Comparison of ENCODE assay signal across 39 cellular contexts in the genomic region with DNA sequence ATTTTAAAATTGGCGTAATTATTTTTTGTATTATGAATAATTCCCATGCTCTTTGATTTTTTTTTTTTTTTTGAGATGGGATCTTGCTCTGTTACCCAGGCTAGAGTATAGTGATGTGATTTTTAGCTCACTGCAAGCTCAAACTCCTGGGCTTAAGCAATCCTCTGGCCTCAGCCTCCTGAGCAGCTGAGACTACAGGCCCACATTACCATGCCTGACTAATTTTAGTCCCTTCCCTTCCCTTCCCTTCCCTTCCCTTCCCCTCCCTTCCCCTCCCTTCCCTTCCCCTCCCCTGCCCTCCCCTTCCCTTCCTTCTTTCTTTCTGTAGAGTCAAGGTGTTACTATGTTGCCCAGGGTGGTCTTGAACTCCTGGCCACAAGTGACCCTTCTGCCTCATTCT. TPM values are rescaled to one million over a fixed set of nuclear protein-coding genes. Genes with fewer than 3 reads are reported as not detected.
"Had no signal": no experiment of that assay in that cellular context is flagged by ENCODE, and none has a peak within 500 bp of the region (broad histone marks: within the 10 kb centered on the region; RNA-seq: fewer than 3 reads in every experiment).

No MANE protein-coding gene starts in this region.

- DNase-seq: activated effector memory CD4-positive, alpha-beta T cell treated with anti-CD3 and anti-CD28 coated beads, Interleukin-2, amount 50 U/mL, for 16 hours; activated effector memory CD4-positive, alpha-beta T cell treated with Interleukin-2 at 50 U/mL for 16 hours; activated gamma-delta T cell; activated gamma-delta T cell treated with Interleukin-2 at 50 U/mL for 16 hours; activated naive CD4-positive, alpha-beta T cell; activated naive CD4-positive, alpha-beta T cell treated with anti-CD3 and anti-CD28 coated beads for 36 hours; activated naive CD4-positive, alpha-beta T cell treated with anti-CD3 and anti-CD28 coated beads, Interleukin-2, amount 10 ng/mL, durations not matched to agents 7 days and 5 days; activated naive CD4-positive, alpha-beta T cell treated with anti-CD3 and anti-CD28 coated beads, Interleukin-2, amount 50 U/mL, for 16 hours; activated naive CD4-positive, alpha-beta T cell treated with Interleukin-2 at 50 U/mL for 16 hours; activated naive CD8-positive, alpha-beta T cell treated with anti-CD3 and anti-CD28 coated beads for 36 hours; activated naive CD8-positive, alpha-beta T cell treated with anti-CD3 and anti-CD28 coated beads, Interleukin-2, amount 10 ng/mL, durations not matched to agents 7 days and 5 days; activated naive CD8-positive, alpha-beta T cell treated with anti-CD3 and anti-CD28 coated beads, Interleukin-2, amount 50 U/mL, for 24 hours; activated T-cell treated with anti-CD3 and anti-CD28 coated beads, Interleukin-2, amount 50 U/mL, for 1 hour; activated T-cell treated with anti-CD3 and anti-CD28 coated beads, Interleukin-2, amount 50 U/mL, for 24 hours; activated T-cell treated with anti-CD3 and anti-CD28 coated beads, Interleukin-2, amount 50 U/mL, for 4 hours; activated T-cell treated with anti-CD3 and anti-CD28 coated beads, Interleukin-2, amount 50 U/mL, for 48 hours; activated T-cell treated with anti-CD3 and anti-CD28 coated beads, Interleukin-2, amount 50 U/mL, for 72 hours; adrenal gland; amniotic stem cell; amygdala; anterior cingulate cortex; aorta; body of pancreas; brain microvascular endothelial cell; caudate nucleus; central memory CD4-positive, alpha-beta T cell; cerebellar nuclear complex had no signal

- H3K4me3 ChIP-seq: adrenal gland, ascending aorta, body of pancreas, breast epithelium, cardiac muscle cell had no signal

- H3K27ac ChIP-seq: adrenal gland, ascending aorta, body of pancreas, brain microvascular endothelial cell, breast epithelium, cardiac muscle cell had no signal

- H3K27me3 ChIP-seq: ascending aorta, body of pancreas, brain microvascular endothelial cell had no signal

- H3K4me1 ChIP-seq: adrenal gland, ascending aorta, breast epithelium had no signal

- H3K36me3 ChIP-seq: adrenal gland, ascending aorta, brain microvascular endothelial cell, breast epithelium, cardiac muscle cell had no signal

- FAIRE-seq: astrocyte, bronchial epithelial cell had no signal

- H3K27ac Mint-ChIP-seq: activated naive CD4-positive, alpha-beta T cell treated with anti-CD3 and anti-CD28 coated beads for 36 hours; activated naive CD4-positive, alpha-beta T cell treated with anti-CD3 and anti-CD28 coated beads, Interleukin-2, amount 10 ng/mL, durations not matched to agents 7 days and 5 days; activated naive CD4-positive, alpha-beta T cell treated with anti-CD3 and anti-CD28 coated beads, Interleukin-2, amount 50 U/mL, for 24 hours; activated naive CD8-positive, alpha-beta T cell; activated naive CD8-positive, alpha-beta T cell treated with anti-CD3 and anti-CD28 coated beads for 36 hours; activated naive CD8-positive, alpha-beta T cell treated with anti-CD3 and anti-CD28 coated beads, Interleukin-2, amount 10 ng/mL, durations not matched to agents 7 days and 5 days; activated naive CD8-positive, alpha-beta T cell treated with anti-CD3 and anti-CD28 coated beads, Interleukin-2, amount 50 U/mL, for 24 hours; activated T-cell treated with anti-CD3 and anti-CD28 coated beads, Interleukin-2, amount 50 U/mL, for 24 hours; activated T-cell treated with anti-CD3 and anti-CD28 coated beads, Interleukin-2, amount 50 U/mL, for 72 hours; activated T-helper 1 cell treated with anti-CD3 and anti-CD28 coated beads, Interleukin-12 subunit alpha, Interleukin-12 subunit beta, Interleukin-2, Interleukin-4 antibody, amounts not matched to agents 30 ng/mL and 10 ng/mL and 1 ng/mL, durations not matched to agents 14 hours and 24 hours and 36 hours; activated T-helper 17 cell treated with anti-CD3 and anti-CD28 coated beads, Interleukin-2, amount 50 U/mL, for 72 hours; activated T-helper 2 cell treated with anti-CD3 and anti-CD28 coated beads, Interferon-gamma antibody, Interleukin-2, Interleukin-4, amounts not matched to agents 10 μg/mL and 5 μg/mL and 100 μg/mL, durations not matched to agents 14 hours and 24 hours and 36 hours; brain had no signal

- ATAC-seq: activated naive CD8-positive, alpha-beta T cell treated with anti-CD3 and anti-CD28 coated beads, Interleukin-2, amount 50 U/mL, for 24 hours; activated T-cell treated with anti-CD3 and anti-CD28 coated beads, Interleukin-2, amount 50 U/mL, for 4 hours; activated T-cell treated with anti-CD3 and anti-CD28 coated beads, Interleukin-2, amount 50 U/mL, for 72 hours; activated T-helper 17 cell treated with anti-CD3 and anti-CD28 coated beads, Interleukin-2, amount 50 U/mL, for 72 hours; body of pancreas had no signal

RNA-seq across cellular contexts. Expression of a gene that starts 43.5 kb away (rescaled TPM):
- total RNA-seq: activated naive CD4-positive, alpha-beta T cell treated with anti-CD3 and anti-CD28 coated beads for 36 hours; activated naive CD8-positive, alpha-beta T cell treated with anti-CD3 and anti-CD28 coated beads for 36 hours; activated naive CD8-positive, alpha-beta T cell treated with anti-CD3 and anti-CD28 coated beads, Interleukin-2, amount 10 ng/mL, durations not matched to agents 7 days and 5 days; activated T-helper 1 cell treated with anti-CD3 and anti-CD28 coated beads, Interleukin-12 subunit alpha, Interleukin-12 subunit beta, Interleukin-2, Interleukin-4 antibody, amounts not matched to agents 30 ng/mL and 10 ng/mL and 1 ng/mL, durations not matched to agents 14 hours and 24 hours and 36 hours; activated T-helper 17 cell treated with anti-CD3 and anti-CD28 coated beads, Interleukin-2, amount 50 U/mL, for 72 hours; activated T-helper 2 cell treated with anti-CD3 and anti-CD28 coated beads, Interferon-gamma antibody, Interleukin-2, Interleukin-4, amounts not matched to agents 10 μg/mL and 5 μg/mL and 100 μg/mL, durations not matched to agents 14 hours and 24 hours and 36 hours; ascending aorta; astrocyte; chondrocyte had no signal
